In genomic region chr14:89041245-89041585, GRCh38 we compare ENCODE assay signal across 8 cellular contexts.
DNase-seq lines count a peak whose midpoint lies in the region; ATAC-seq and TF ChIP-seq lines count a peak whose summit lies in the region.

No MANE protein-coding gene starts in this region.

- H3K4me1 ChIP-seq in CD8-positive, alpha-beta T cell (ENCODE audit: insufficient read depth, low read length): peaks cover 7% of the 10 kb centered on the region

- H3K4me3 ChIP-seq in CD8-positive, alpha-beta T cell (ENCODE audit: low read depth, low read length): no peak overlapping the region

- H3K9me3 ChIP-seq in CD8-positive, alpha-beta T cell (ENCODE audit: low read length): no peaks in the 10 kb centered on the region
- no peaks in the 10 kb centered on the region for H3K9me3 ChIP-seq in T-helper 17 cell (ENCODE audit: control insufficient read depth, low read length, poor library complexity, severe bottlenecking)

- peak overlapping the region; percentile 29 for H3K4me3 Mint-ChIP-seq in CD8-positive, alpha-beta T cell
- no peak overlapping the region for H3K4me3 Mint-ChIP-seq in dendritic cell treated with granulocyte-macrophage colony-stimulating factor and Interleukin-4, amounts not matched to agents 40 ng/mL and 50 ng/mL, for 4 days
- H3K4me3 Mint-ChIP-seq in nephron progenitor cell (peak overlapping the region; percentile 79), T-helper 17 cell (no peak overlapping the region)
- H3K4me3 Mint-ChIP-seq in activated T-cell treated with anti-CD3 and anti-CD28 coated beads, Interleukin-2, amount 50 U/mL, for 72 hours: peak overlapping the region in 1 of 2 donors; percentile 81

- peaks cover 7% of the 10 kb centered on the region for H3K4me1 Mint-ChIP-seq in CD8-positive, alpha-beta T cell (ENCODE audit: low read depth)
- H3K4me1 Mint-ChIP-seq in dendritic cell treated with granulocyte-macrophage colony-stimulating factor and Interleukin-4, amounts not matched to agents 40 ng/mL and 50 ng/mL, for 4 days (ENCODE audit: low read depth): peaks cover 20% of the 10 kb centered on the region
- H3K4me1 Mint-ChIP-seq in nephron progenitor cell (peaks cover 15% of the 10 kb centered on the region), T-helper 17 cell (peaks cover 5% of the 10 kb centered on the region)
- peaks cover 13% of the 10 kb centered on the region for H3K4me1 Mint-ChIP-seq in activated T-cell treated with anti-CD3 and anti-CD28 coated beads, Interleukin-2, amount 50 U/mL, for 72 hours (ENCODE audit: low read depth)

- DNase-seq in CD8-positive, alpha-beta T cell: no peak
- peak; percentile 61 for DNase-seq in NCI-H2171 treated with DMSO at 0.1 percent for 48 hours (lab: John Stamatoyannopoulos, UW)
- DNase-seq in nephron progenitor cell: no peak
- no peak for DNase-seq in T-helper 17 cell
- no peak for DNase-seq in activated T-cell treated with anti-CD3 and anti-CD28 coated beads, Interleukin-2, amount 50 U/mL, for 72 hours

- CTCF ChIA-PET in CD8-positive, alpha-beta T cell (lab: Charles Lee): interaction anchor here (0.7 to 4.8 kb wide), 22 partner anchors 8 to 958 kb away, joined by 3 to 63 read pairs (median 4); no protein-coding TSS in a partner anchor

- no peak for TF ChIP-seq CTCF in CD8-positive, alpha-beta T cell (IDR thresholded peaks at IDR 0.05)
- no peak for TF ChIP-seq CTCF in nephron progenitor cell (IDR thresholded peaks at IDR 0.05)

- POLR2A ChIA-PET in CD8-positive, alpha-beta T cell (lab: Charles Lee): interaction anchor here (1.0 kb wide), 1 partner anchor 271 kb away, joined by 3 read pairs; no protein-coding TSS in a partner anchor

- H3K27me3 ChIP-seq in CD8-positive, alpha-beta T cell (ENCODE audit: insufficient read depth, low read length): no peaks in the 10 kb centered on the region

- intact Hi-C loops in CD8-positive, alpha-beta T cell (cut with DNase I, micrococcal nuclease): loop anchor here (5.0 to 10.0 kb wide), 2 partner anchors 374 to 601 kb away; partner anchors contain the start of gene FOXN3 (in 1 of the 2)
- intact Hi-C loops in dendritic cell treated with granulocyte-macrophage colony-stimulating factor and Interleukin-4, amounts not matched to agents 40 ng/mL and 50 ng/mL, for 4 days (cut with micrococcal nuclease): loop anchor here (5.0 to 10.0 kb wide), 4 partner anchors 134 to 876 kb away; no protein-coding TSS in a partner anchor

- ATAC-seq in CD8-positive, alpha-beta T cell: no peak
- ATAC-seq in HG02588 (IDR thresholded peaks at IDR 0.05; ENCODE audit: unreplicated experiment) (no peak), T-helper 17 cell (no peak)
- no peak for ATAC-seq in activated CD4-positive, CD25-positive, alpha-beta regulatory T cell treated with anti-CD3 and anti-CD28 coated beads, Interleukin-2, amount 50 U/mL, for 24 hours
- no peak for ATAC-seq in activated T-cell treated with anti-CD3 and anti-CD28 coated beads, Interleukin-2, amount 50 U/mL, for 72 hours (replicated peaks in 1 of 2)

- no peak overlapping the region for H3K27ac Mint-ChIP-seq in CD8-positive, alpha-beta T cell
- peak overlapping the region; percentile 76 for H3K27ac Mint-ChIP-seq in dendritic cell treated with granulocyte-macrophage colony-stimulating factor and Interleukin-4, amounts not matched to agents 40 ng/mL and 50 ng/mL, for 4 days
- H3K27ac Mint-ChIP-seq in nephron progenitor cell (no peak overlapping the region), T-helper 17 cell (no peak overlapping the region)
- H3K27ac Mint-ChIP-seq in activated T-cell treated with anti-CD3 and anti-CD28 coated beads, Interleukin-2, amount 50 U/mL, for 72 hours: no peak overlapping the region

- H3K9me3 Mint-ChIP-seq in CD8-positive, alpha-beta T cell: peaks cover 3% of the 10 kb centered on the region
- H3K9me3 Mint-ChIP-seq in dendritic cell treated with granulocyte-macrophage colony-stimulating factor and Interleukin-4, amounts not matched to agents 40 ng/mL and 50 ng/mL, for 4 days: no peaks in the 10 kb centered on the region
- peaks cover 31% of the 10 kb centered on the region for H3K9me3 Mint-ChIP-seq in nephron progenitor cell
- no peaks in the 10 kb centered on the region for H3K9me3 Mint-ChIP-seq in activated T-cell treated with anti-CD3 and anti-CD28 coated beads, Interleukin-2, amount 50 U/mL, for 72 hours

- no peaks in the 10 kb centered on the region for H3K36me3 ChIP-seq in CD8-positive, alpha-beta T cell (ENCODE audit: insufficient read depth, low read length)

- peaks cover 25% of the 10 kb centered on the region for H3K27me3 Mint-ChIP-seq in CD8-positive, alpha-beta T cell (ENCODE audit: low read depth)
- H3K27me3 Mint-ChIP-seq in dendritic cell treated with granulocyte-macrophage colony-stimulating factor and Interleukin-4, amounts not matched to agents 40 ng/mL and 50 ng/mL, for 4 days: peaks cover 32% of the 10 kb centered on the region
- H3K27me3 Mint-ChIP-seq in nephron progenitor cell (ENCODE audit: low read depth, poor library complexity) (peaks cover 18% of the 10 kb centered on the region), T-helper 17 cell (peaks cover 34% of the 10 kb centered on the region)
- peaks cover 22% of the 10 kb centered on the region for H3K27me3 Mint-ChIP-seq in activated T-cell treated with anti-CD3 and anti-CD28 coated beads, Interleukin-2, amount 50 U/mL, for 72 hours (ENCODE audit: low read depth)

- no peak overlapping the region for H3K27ac ChIP-seq in CD8-positive, alpha-beta T cell (ENCODE audit: low read depth, low read length)

- H3K36me3 Mint-ChIP-seq in CD8-positive, alpha-beta T cell: no peaks in the 10 kb centered on the region
- no peaks in the 10 kb centered on the region for H3K36me3 Mint-ChIP-seq in dendritic cell treated with granulocyte-macrophage colony-stimulating factor and Interleukin-4, amounts not matched to agents 40 ng/mL and 50 ng/mL, for 4 days (ENCODE audit: low read depth)
- H3K36me3 Mint-ChIP-seq in nephron progenitor cell (ENCODE audit: low read depth) (peaks cover 9% of the 10 kb centered on the region), T-helper 17 cell (ENCODE audit: low read depth) (peaks cover 5% of the 10 kb centered on the region)
- H3K36me3 Mint-ChIP-seq in activated T-cell treated with anti-CD3 and anti-CD28 coated beads, Interleukin-2, amount 50 U/mL, for 72 hours (ENCODE audit: insufficient read depth in 2 of 2): no peaks in the 10 kb centered on the region

Comparison
In these comparisons a context has a peak if more than half of its experiments do, and no peak if none do; other contexts are left out.
1. H3K4me3 Mint-ChIP-seq: peak in CD8-positive, alpha-beta T cell (single experiment) and nephron progenitor cell (single experiment); none in dendritic cell treated with granulocyte-macrophage colony-stimulating factor and Interleukin-4, amounts not matched to agents 40 ng/mL and 50 ng/mL, for 4 days (single experiment) and T-helper 17 cell (single experiment).